In the genomic region with DNA sequence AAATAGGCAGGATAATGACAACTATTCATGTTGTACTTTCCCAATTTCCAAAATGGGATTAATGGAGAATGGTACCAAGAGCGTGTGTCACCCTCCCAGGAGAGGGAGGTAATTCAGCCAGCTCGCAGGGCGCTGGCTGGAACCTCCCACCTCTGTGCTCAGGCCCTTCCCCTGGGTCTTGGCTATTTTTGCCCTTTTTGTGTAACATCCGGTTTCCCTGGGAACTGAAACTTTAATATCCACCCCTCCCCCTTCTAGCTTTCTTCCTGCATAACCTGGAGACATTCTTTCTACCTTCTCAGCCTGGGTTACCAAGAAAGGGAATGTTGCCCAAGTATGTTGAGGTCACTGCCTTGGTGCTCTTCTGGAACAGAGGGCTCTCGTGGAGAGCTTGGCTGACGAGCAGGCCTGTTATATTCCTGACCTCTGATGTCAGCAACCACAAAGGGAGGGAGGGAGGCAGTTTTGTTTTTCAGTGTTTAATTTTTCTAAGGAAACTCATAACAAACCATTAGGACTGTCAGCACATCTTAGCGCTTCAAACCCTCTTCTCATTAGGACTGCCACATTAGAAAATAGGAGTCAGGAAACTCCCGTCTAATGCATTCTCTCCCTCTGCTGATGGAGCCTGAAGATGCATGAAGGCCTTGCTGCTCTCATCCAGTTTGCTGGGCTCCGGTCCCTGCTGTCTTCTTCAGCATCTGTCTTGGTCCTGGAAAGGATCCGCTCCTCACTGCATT, we compare ENCODE assay signal across 9 cellular contexts. TPM values are rescaled to one million over a fixed set of nuclear protein-coding genes. Genes with fewer than 3 reads are reported as not detected.
A peak's percentile ranks its signal among the peaks of the same experiment; 100 is the strongest.
DNase-seq lines count a peak whose midpoint lies in the region; ATAC-seq and TF ChIP-seq lines count a peak whose summit lies in the region.
"Had no signal": no experiment of that assay in that cellular context is flagged by ENCODE, and none has a peak within 500 bp of the region (broad histone marks: within the 10 kb centered on the region; RNA-seq: fewer than 3 reads in every experiment).

No MANE protein-coding gene starts in this region.

- no peak overlapping the region for H3K4me3 ChIP-seq in dorsolateral prefrontal cortex

- no peak for ATAC-seq in GM18519 (IDR thresholded peaks at IDR 0.05; ENCODE audit: low FRiP score, unreplicated experiment)
- ATAC-seq: naive thymus-derived CD8-positive, alpha-beta T cell had no signal

- peak; percentile 99 for DNase-seq in EL
- peak; percentile 52 for DNase-seq in GOT3 (lab: John Stamatoyannopoulos, UW)
- peak; percentile 90 for DNase-seq in MV-4-11 (lab: John Stamatoyannopoulos, UW)
- no peak for DNase-seq in dorsolateral prefrontal cortex
- DNase-seq in mucosa of gallbladder (ENCODE audit: low spot score), result peak; percentile 47
- DNase-seq in NCI-H187 (lab: John Stamatoyannopoulos, UW), result no peak
- DNase-seq in stimulated activated CD4-positive, alpha-beta T cell treated with anti-CD3 and anti-CD28 coated beads, Interleukin-15, amount 100 ng/mL, for 24 hours, result no peak

- peak overlapping the region in 46 of 59 donors; percentile 6 to 83 (median 56) for H3K27ac ChIP-seq in dorsolateral prefrontal cortex

- no peak for TF ChIP-seq CTCF in dorsolateral prefrontal cortex (IDR thresholded peaks at IDR 0.05 in 54 of 56, conservative IDR thresholded peaks at IDR 0.05 in 2 of 56; ENCODE audit: low read depth in 1 of 56, partially characterized antibody in 56 of 56)

- intact Hi-C loops in dorsolateral prefrontal cortex (cut with DNase I), result no loop called here

- no peaks in the 10 kb centered on the region for H3K27me3 ChIP-seq in dorsolateral prefrontal cortex

RNA-seq across cellular contexts. Expression of a gene that starts 25.6 kb away (rescaled TPM):
- total RNA-seq in dorsolateral prefrontal cortex (1 to 10 TPM in 91 of 120 experiments, under 1 TPM in 29; 0.16 to 6.6 (median 1.6) TPM), mucosa of gallbladder (10.6 TPM)
- total RNA-seq: naive thymus-derived CD8-positive, alpha-beta T cell had no signal

RNA-seq across cellular contexts. Expression of a gene that starts 44.5 kb away (rescaled TPM):
- total RNA-seq in dorsolateral prefrontal cortex (10 to 100 TPM in 4 of 120 experiments, 1 to 10 TPM in 114, under 1 TPM in 2; 0.79 to 14.6 (median 3.8) TPM), mucosa of gallbladder (10.6 TPM)

Comparison
In these comparisons a context has a peak if more than half of its experiments do, and no peak if none do; other contexts are left out.
1. DNase-seq: peak in EL (single experiment), GOT3 (single experiment), MV-4-11 (single experiment) and mucosa of gallbladder (single experiment); none in dorsolateral prefrontal cortex (0 of 10), NCI-H187 (0 of 2) and stimulated activated CD4-positive, alpha-beta T cell treated with anti-CD3 and anti-CD28 coated beads, Interleukin-15, amount 100 ng/mL, for 24 hours (single experiment).